8 cellular contexts compared by ENCODE assay signal in genomic region chr5:759111-759741, GRCh38. TPM values are rescaled to one million over a fixed set of nuclear protein-coding genes. Genes with fewer than 3 reads are reported as not detected.
DNase-seq lines count a peak whose midpoint lies in the region; ATAC-seq lines count a peak whose summit lies in the region.

No MANE protein-coding gene starts in this region.

- DNase-seq in CD1c-positive myeloid dendritic cell (ENCODE audit: extremely low spot score) (peak; percentile 2), NCI-H748 (lab: John Stamatoyannopoulos, UW; ENCODE audit: unreplicated experiment) (peak; percentile 99), caudate nucleus (lab: John Stamatoyannopoulos, UW) (no peak), mucosa of gallbladder (ENCODE audit: low spot score) (peak; percentile 76), OCI-M2 (lab: John Stamatoyannopoulos, UW; ENCODE audit: unreplicated experiment) (no peak), NCI-H226 (no peak), cortex of kidney (lab: John Stamatoyannopoulos, UW) (no peak)

- no peak for ATAC-seq in HG03432 (IDR thresholded peaks at IDR 0.05; ENCODE audit: unreplicated experiment)

- peak overlapping the region; percentile 65 for H3K27ac ChIP-seq in caudate nucleus (ENCODE audit: low read depth, low read length)

RNA-seq across cellular contexts. Expression of gene ZDHHC11B, which starts 25.3 kb away (rescaled TPM):
- total RNA-seq in mucosa of gallbladder, result 14.5 TPM

Comparison
In these comparisons a context has a peak if more than half of its experiments do, and no peak if none do; other contexts are left out.
1. DNase-seq: peak in CD1c-positive myeloid dendritic cell (single experiment), NCI-H748 (single experiment) and mucosa of gallbladder (single experiment); none in caudate nucleus (0 of 61), OCI-M2 (single experiment), NCI-H226 (single experiment) and cortex of kidney (single experiment).